22 cellular contexts compared by ENCODE assay signal in genomic region chr3:161275919-161276318, GRCh38. TPM values are rescaled to one million over a fixed set of nuclear protein-coding genes. Genes with fewer than 3 reads are reported as not detected.
DNase-seq lines count a peak whose midpoint lies in the region; ATAC-seq, FAIRE-seq and TF ChIP-seq lines count a peak whose summit lies in the region.
"Had no signal": no experiment of that assay in that cellular context is flagged by ENCODE, and none has a peak within 500 bp of the region (broad histone marks: within the 10 kb centered on the region; RNA-seq: fewer than 3 reads in every experiment).

No MANE protein-coding gene starts in this region.

- CTCF ChIA-PET in HEK293T (lab: Yijun Ruan, JAX): interaction anchor here (0.6 kb wide), 1 partner anchor 128 kb away, joined by 3 read pairs; no protein-coding TSS in a partner anchor

- no peak for FAIRE-seq in GM12891 (lab: Jason Lieb, UNC)
- FAIRE-seq: HTR-8/SVneo had no signal

- no peaks in the 10 kb centered on the region for H3K27me3 ChIP-seq in foreskin keratinocyte
- H3K27me3 ChIP-seq: sigmoid colon, SJSA1 had no signal

- DNase-seq in DMS153 treated with DMSO at 0.1 percent for 48 hours (lab: John Stamatoyannopoulos, UW; ENCODE audit: unreplicated experiment) (peak; percentile 81), NCI-H146 treated with DMSO at 0.1 percent for 48 hours (lab: John Stamatoyannopoulos, UW; ENCODE audit: unreplicated experiment) (peak; percentile 91), NCI-H69 (lab: John Stamatoyannopoulos, UW) (peak; percentile 94), foreskin keratinocyte (peak in 1 of 2 donors; percentile 15), HEK293T (ENCODE audit: extremely low spot score) (no peak), hepatic stellate cell (ENCODE audit: low spot score) (no peak), GM12891 (ENCODE audit: insufficient read length, low spot score) (no peak), NCI-H1092 (lab: John Stamatoyannopoulos, UW) (no peak)
- DNase-seq: ACHN; activated CD4-positive, alpha-beta T cell treated with anti-CD3 and anti-CD28 coated beads for 1 hour; activated gamma-delta T cell; amygdala; CD4-positive, CD25-positive, alpha-beta regulatory T cell; EL; endodermal cell; H9; left cardiac atrium; NCI-H446; sigmoid colon; T-helper 9 cell had no signal

- TF ChIP-seq CTCF in foreskin keratinocyte (conservative IDR thresholded peaks at IDR 0.05): no peak

- no peak for TF ChIP-seq POLR2A in GM12891 (IDR thresholded peaks at IDR 0.05; ENCODE audit: low read depth, low read length)

- H3K27ac ChIP-seq in foreskin keratinocyte: no peak overlapping the region
- H3K27ac ChIP-seq: sigmoid colon, SJSA1 had no signal

- ATAC-seq in foreskin keratinocyte: peak; percentile 71
- ATAC-seq: left cardiac atrium had no signal

- POLR2A ChIA-PET in HEK293T (lab: Yijun Ruan, JAX): interaction anchor here (0.6 kb wide), 1 partner anchor 64 kb away, joined by 3 read pairs; no protein-coding TSS in a partner anchor

- no peaks in the 10 kb centered on the region for H3K4me1 ChIP-seq in foreskin keratinocyte
- H3K4me1 ChIP-seq: sigmoid colon, SJSA1 had no signal

TF ChIP-seq in HEK293T, 16 proteins besides CTCF, POLR2A, EP300 and RAD21:
- TF ChIP-seq HDGF (IDR thresholded peaks at IDR 0.05; ENCODE audit: borderline replicate concordance): no peak
- TF ChIP-seq ARNT (IDR thresholded peaks at IDR 0.05): no peak
- TF ChIP-seq PKNOX1 (IDR thresholded peaks at IDR 0.05): no peak
- no peak for TF ChIP-seq FOXM1 (IDR thresholded peaks at IDR 0.05; ENCODE audit: borderline replicate concordance)
- no peak for TF ChIP-seq CTBP1 (IDR thresholded peaks at IDR 0.05; ENCODE audit: borderline replicate concordance)
- TF ChIP-seq L3MBTL2 (conservative IDR thresholded peaks at IDR 0.05): no peak
- no peak for TF ChIP-seq ZNF384 (IDR thresholded peaks at IDR 0.05)
- TF ChIP-seq FOXK2 (IDR thresholded peaks at IDR 0.05): no peak
- no peak for TF ChIP-seq FOXA1 (IDR thresholded peaks at IDR 0.05)
- TF ChIP-seq ELF4 (IDR thresholded peaks at IDR 0.05): no peak
- TF ChIP-seq LEF1 (IDR thresholded peaks at IDR 0.05; ENCODE audit: borderline replicate concordance): no peak
- TF ChIP-seq SUZ12 (IDR thresholded peaks at IDR 0.05): no peak
- TF ChIP-seq SP1 (IDR thresholded peaks at IDR 0.05): no peak
- TF ChIP-seq BHLHE40 (IDR thresholded peaks at IDR 0.05; ENCODE audit: borderline replicate concordance): no peak
- no peak for TF ChIP-seq TARDBP (IDR thresholded peaks at IDR 0.05)
- no peak for TF ChIP-seq NFRKB (IDR thresholded peaks at IDR 0.05)

TF ChIP-seq in GM12891, 5 proteins besides CTCF, POLR2A, EP300 and RAD21:
- TF ChIP-seq SPI1 (IDR thresholded peaks at IDR 0.05; ENCODE audit: low read depth, low read length) (no peak), TAF1 (IDR thresholded peaks at IDR 0.05; ENCODE audit: low read depth, low read length) (no peak), PAX5 (IDR thresholded peaks at IDR 0.05; ENCODE audit: insufficient read depth, low read length, severe bottlenecking) (no peak), POU2F2 (IDR thresholded peaks at IDR 0.05; ENCODE audit: low read depth, low read length) (no peak)

RNA-seq across cellular contexts. Expression of gene NMD3, which starts 54.8 kb away (rescaled TPM):
- total RNA-seq in foreskin keratinocyte: 47.0 and 51.7 TPM in 2 replicates
- polyA plus RNA-seq in foreskin keratinocyte: 15.5 and 18.9 TPM in 2 replicates
- 48.3 TPM for polyA plus RNA-seq in GM12891 (2012; ENCODE audit: low read depth, missing spikeins)

Comparison
In these comparisons a context has a peak if more than half of its experiments do, and no peak if none do; other contexts are left out.
1. DNase-seq: peak in DMS153 treated with DMSO at 0.1 percent for 48 hours (single experiment), NCI-H146 treated with DMSO at 0.1 percent for 48 hours (single experiment) and NCI-H69 (single experiment); none in HEK293T (single experiment), hepatic stellate cell (single experiment), GM12891 (single experiment) and NCI-H1092 (single experiment).